1 cellular context compared by ENCODE assay signal in the genomic region with DNA sequence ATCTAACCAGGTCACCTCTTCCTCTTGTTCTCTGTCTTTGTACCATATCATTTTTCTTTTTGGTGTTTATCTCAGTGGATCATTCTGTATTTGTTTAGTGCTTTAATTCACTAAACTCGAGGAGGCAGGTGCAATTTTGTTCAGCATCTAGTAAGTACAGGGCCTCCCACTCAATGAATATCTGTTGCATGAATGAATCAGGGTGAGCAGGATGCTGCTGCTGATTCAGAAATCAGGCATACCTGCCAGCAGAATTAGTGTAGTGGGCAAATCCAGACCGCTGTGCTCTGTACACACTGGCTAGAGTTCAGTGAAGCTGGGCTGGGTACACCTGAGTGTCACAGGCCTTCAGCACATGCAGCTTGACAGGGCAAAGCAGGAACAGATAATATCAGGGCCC.
TF ChIP-seq lines count a peak whose summit lies in the region.

No MANE protein-coding gene starts in this region.

TF ChIP-seq in IMR-90, 13 proteins besides CTCF, POLR2A, EP300 and RAD21:
- TF ChIP-seq SMC3 (IDR thresholded peaks at IDR 0.05; ENCODE audit: low read depth, low read length) (no peak), MXI1 (IDR thresholded peaks at IDR 0.05; ENCODE audit: borderline replicate concordance, low read depth, low read length) (no peak), USF2 (IDR thresholded peaks at IDR 0.05; ENCODE audit: low read depth, low read length) (no peak), RCOR1 (IDR thresholded peaks at IDR 0.05; ENCODE audit: insufficient replicate concordance, low read length) (no peak), ELK1 (IDR thresholded peaks at IDR 0.05; ENCODE audit: borderline replicate concordance, low read depth, low read length) (no peak), CHD1 (IDR thresholded peaks at IDR 0.05; ENCODE audit: low read depth, low read length) (no peak), MAZ (IDR thresholded peaks at IDR 0.05; ENCODE audit: borderline replicate concordance, low read depth, low read length) (no peak), CEBPB (IDR thresholded peaks at IDR 0.05; ENCODE audit: low read depth, low read length) (no peak)
